ENCODE assay signal across 8 cellular contexts in genomic region chr17:59330314-59330942, GRCh38. TPM values are rescaled to one million over a fixed set of nuclear protein-coding genes. Genes with fewer than 3 reads are reported as not detected.
A peak's percentile ranks its signal among the peaks of the same experiment; 100 is the strongest.
DNase-seq lines count a peak whose midpoint lies in the region; ATAC-seq and TF ChIP-seq lines count a peak whose summit lies in the region.

No MANE protein-coding gene starts in this region.

- no peak for TF ChIP-seq CTCF in OCI-LY7 (conservative IDR thresholded peaks at IDR 0.05; ENCODE audit: low read length)
- no peak for TF ChIP-seq CTCF in esophagus muscularis mucosa (IDR thresholded peaks at IDR 0.05)

- TF ChIP-seq EP300 in esophagus muscularis mucosa (IDR thresholded peaks at IDR 0.05), result no peak

- H3K79me2 ChIP-seq in OCI-LY7 (ENCODE audit: insufficient read depth, low read depth, low read length), result no peaks in the 10 kb centered on the region

- H3K27me3 ChIP-seq in esophagus muscularis mucosa, result no peaks in the 10 kb centered on the region
- H3K27me3 ChIP-seq in neuron (ENCODE audit: insufficient read depth, low read length), result no peaks in the 10 kb centered on the region

- no peak for TF ChIP-seq POLR2A in esophagus muscularis mucosa (IDR thresholded peaks at IDR 0.05; ENCODE audit: low read depth)

- H3K9me3 ChIP-seq in OCI-LY7 (ENCODE audit: low read length) (no peaks in the 10 kb centered on the region), esophagus muscularis mucosa (no peaks in the 10 kb centered on the region), neuron (ENCODE audit: low read length) (no peaks in the 10 kb centered on the region)

- POLR2A ChIA-PET in OCI-LY7 (lab: Charles Lee), result interaction anchor here (0.8 kb wide), 1 partner anchor 18 kb away, joined by 3 read pairs; no protein-coding TSS in a partner anchor

- H3K27ac ChIP-seq in OCI-LY7 (ENCODE audit: low read depth, low read length, poor library complexity, severe bottlenecking) (peak overlapping the region; percentile 49), esophagus muscularis mucosa (replicated peaks in 1 of 4) (peak overlapping the region; percentile 90 to 97 (median 93))

- intact Hi-C loops in OCI-LY7 (cut with micrococcal nuclease; ENCODE audit: unreplicated experiment), result no loop called here
- intact Hi-C loops in esophagus muscularis mucosa (cut with DNase I), result loop anchor here (5.0 kb wide), 1 partner anchor 42 kb away; no protein-coding TSS in a partner anchor

- H3K9me2 ChIP-seq in OCI-LY7 (ENCODE audit: insufficient read depth, low read length), result no peaks in the 10 kb centered on the region

- no peaks in the 10 kb centered on the region for H3K36me3 ChIP-seq in OCI-LY7 (ENCODE audit: insufficient read depth, low read length)
- no peaks in the 10 kb centered on the region for H3K36me3 ChIP-seq in esophagus muscularis mucosa
- H3K36me3 ChIP-seq in neuron (ENCODE audit: insufficient read depth, low read length), result no peaks in the 10 kb centered on the region

- H2AFZ ChIP-seq in OCI-LY7 (ENCODE audit: low read length), result peak overlapping the region; percentile 94; the same call in 1 of the 2 replicates
- peak overlapping the region; percentile 62 for H2AFZ ChIP-seq in neuron (ENCODE audit: low read depth, low read length)

- H3K4me2 ChIP-seq in OCI-LY7 (ENCODE audit: low read length), result peak overlapping the region; percentile 36

- CTCF ChIA-PET in OCI-LY7 (lab: Charles Lee; ENCODE audit: unreplicated experiment), result interaction anchor here (1.0 to 1.4 kb wide), 6 partner anchors 12 to 114 kb away, joined by 3 to 5 read pairs (median 4); no protein-coding TSS in a partner anchor

- no TSS peak for BruUV-seq in OCI-LY7 (replicated peaks; lab: Mats Ljungman, UMichigan)

- DNase-seq in ELF-1 (ENCODE audit: low read depth, low spot score) (peak; percentile 49), OCI-LY7 (ENCODE audit: low spot score) (no peak), esophagus muscularis mucosa (ENCODE audit: extremely low spot score) (no peak), NCI-H226 (no peak), DMS79 treated with DMSO at 0.1 percent for 48 hours (lab: John Stamatoyannopoulos, UW) (no peak)
- no peak for DNase-seq in activated CD4-positive, alpha-beta T cell treated with anti-CD3 and anti-CD28 coated beads for 1 hour

- H3K4me1 ChIP-seq in OCI-LY7 (ENCODE audit: insufficient read depth, low read length, poor library complexity, severe bottlenecking) (peaks cover 25% of the 10 kb centered on the region), esophagus muscularis mucosa (peaks cover 52 to 63% (median 60%) of the 10 kb centered on the region in 4 donors), neuron (ENCODE audit: insufficient read depth, low read length) (peaks cover 44% of the 10 kb centered on the region)

- 21% methylated on average over 14 of the region's 14 CpGs for WGBS in esophagus muscularis mucosa

- ATAC-seq in HG03571 (IDR thresholded peaks at IDR 0.05; ENCODE audit: unreplicated experiment), result no peak

- H3K4me3 ChIP-seq in OCI-LY7 (ENCODE audit: low read depth, low read length, poor library complexity, severe bottlenecking) (no peak overlapping the region), esophagus muscularis mucosa (peak overlapping the region; percentile 76 to 98 (median 78)), neuron (ENCODE audit: low read length) (peak overlapping the region; percentile 10)

- H4K20me1 ChIP-seq in OCI-LY7 (ENCODE audit: insufficient read depth, low read length), result no peaks in the 10 kb centered on the region

RNA-seq across cellular contexts. Expression of gene YPEL2, which starts 1.0 kb away (rescaled TPM):
- 0.88 and 2.2 TPM in 2 replicates for total RNA-seq in OCI-LY7 (2014; rRNA removed; shearing (Covaris generic))
- total RNA-seq in OCI-LY7 (2022), result 3.1 and 5.1 TPM in 2 replicates
- total RNA-seq in esophagus muscularis mucosa, result 10 to 100 TPM; 27.7 to 62.9 (median 28.8) TPM

Comparison
In these comparisons a context has a peak if more than half of its experiments do, and no peak if none do; other contexts are left out.
1. RNA of gene YPEL2, which starts 1.0 kb away (total RNA-seq): 27.7 to 62.9 TPM in esophagus muscularis mucosa; 0.88 to 5.1 TPM in OCI-LY7; every median in the first group is over 4 times any median in the second.